29 cellular contexts compared by ENCODE assay signal in genomic region chr10:119675483-119676170, GRCh38. TPM values are rescaled to one million over a fixed set of nuclear protein-coding genes. Genes with fewer than 3 reads are reported as not detected.
A peak's percentile ranks its signal among the peaks of the same experiment; 100 is the strongest.
DNase-seq lines count a peak whose midpoint lies in the region; ATAC-seq, FAIRE-seq and TF ChIP-seq lines count a peak whose summit lies in the region.
"Had no signal": no experiment of that assay in that cellular context is flagged by ENCODE, and none has a peak within 500 bp of the region (broad histone marks: within the 10 kb centered on the region; RNA-seq: fewer than 3 reads in every experiment).

No MANE protein-coding gene starts in this region.

- H3K27me3 ChIP-seq in left ventricle myocardium inferior (ENCODE audit: low read depth) (no peaks in the 10 kb centered on the region), RWPE2 (ENCODE audit: insufficient read depth, poor library complexity, severe bottlenecking) (no peaks in the 10 kb centered on the region)
- H3K27me3 ChIP-seq: BE2C, brain microvascular endothelial cell, hepatocyte, sigmoid colon, uterus had no signal

- ATAC-seq in left cardiac atrium: no peak
- peak; percentile 61 for ATAC-seq in RWPE2 (ENCODE audit: low read depth)
- ATAC-seq in HG03378 (IDR thresholded peaks at IDR 0.05; ENCODE audit: unreplicated experiment): no peak
- ATAC-seq in HG03520 (IDR thresholded peaks at IDR 0.05; ENCODE audit: unreplicated experiment): no peak
- no peak for ATAC-seq in GM19455 (IDR thresholded peaks at IDR 0.05; ENCODE audit: unreplicated experiment)
- ATAC-seq: K562, left lobe of liver had no signal

- no peak overlapping the region for H3K4me3 ChIP-seq in left ventricle myocardium inferior
- H3K4me3 ChIP-seq in RWPE2 (ENCODE audit: severe bottlenecking): no peak overlapping the region
- H3K4me3 ChIP-seq in fibroblast of mammary gland (ENCODE audit: control insufficient read depth, low read depth, low read length): no peak overlapping the region
- H3K4me3 ChIP-seq: hepatocyte, K562, sigmoid colon, thoracic aorta, uterus had no signal

- H3K4me1 ChIP-seq in left ventricle myocardium inferior (peaks cover 55% of the 10 kb centered on the region), RWPE2 (ENCODE audit: insufficient read depth, poor library complexity, severe bottlenecking) (peaks cover 52% of the 10 kb centered on the region)
- H3K4me1 ChIP-seq: BE2C, uterus had no signal

- peaks cover 73% of the 10 kb centered on the region for H3K36me3 ChIP-seq in left ventricle myocardium inferior
- peaks cover 73% of the 10 kb centered on the region for H3K36me3 ChIP-seq in RWPE2 (ENCODE audit: low read depth)
- H3K36me3 ChIP-seq: uterus had no signal

- TF ChIP-seq CTCF in left ventricle myocardium inferior (IDR thresholded peaks at IDR 0.05; ENCODE audit: borderline replicate concordance) (no peak), RWPE2 (IDR thresholded peaks at IDR 0.05; ENCODE audit: poor library complexity, severe bottlenecking) (no peak), fibroblast of mammary gland (conservative IDR thresholded peaks at IDR 0.05; ENCODE audit: control insufficient read depth, insufficient read depth, low read depth, low read length) (no peak)

- no peak for DNase-seq in left ventricle myocardium inferior
- DNase-seq in left cardiac atrium: no peak
- no peak for DNase-seq in RWPE2 (ENCODE audit: low spot score)
- DNase-seq in fibroblast of mammary gland (ENCODE audit: low read depth): peak; percentile 33
- DNase-seq in GM19239 (ENCODE audit: insufficient read length, low spot score): no peak
- DNase-seq: activated CD4-positive, alpha-beta T cell treated with anti-CD3 and anti-CD28 coated beads, Interleukin-2, amount 50 U/mL, for 1 hour; activated T-cell treated with anti-CD3 and anti-CD28 coated beads, Interleukin-2, amount 50 U/mL, for 48 hours; BE2C; brain microvascular endothelial cell; DMS153; effector CD8-positive, alpha-beta T cell; foreskin melanocyte; mesendoderm; NCI-H2029; NCI-H526 treated with DMSO at 0.1 percent for 48 hours; Right ventricle myocardium superior; sigmoid colon; T1000; uterus had no signal

- no peak for FAIRE-seq in GM19239 (lab: Jason Lieb, UNC)
- FAIRE-seq: A204.1, colon, H1, K562 had no signal

- H3K27ac ChIP-seq in left ventricle myocardium inferior (replicated peaks) (peak overlapping the region; percentile 36), RWPE2 (ENCODE audit: poor library complexity, severe bottlenecking) (peak overlapping the region; percentile 100)
- H3K27ac ChIP-seq: brain microvascular endothelial cell, hepatocyte, thoracic aorta, uterus had no signal

- no peaks in the 10 kb centered on the region for H3K9me3 ChIP-seq in left ventricle myocardium inferior (replicated peaks)
- no peaks in the 10 kb centered on the region for H3K9me3 ChIP-seq in RWPE2 (ENCODE audit: severe bottlenecking)
- H3K9me3 ChIP-seq: BE2C, sigmoid colon, thoracic aorta, uterus had no signal

- intact Hi-C loops in left ventricle myocardium inferior (cut with micrococcal nuclease): no loop called here
- intact Hi-C loops in left cardiac atrium (cut with DNase I): no loop called here

RNA-seq across cellular contexts. Expression of gene BAG3, which starts 24.4 kb away (rescaled TPM):
- total RNA-seq in left ventricle myocardium inferior (164 TPM), left cardiac atrium (100 to 1,000 TPM; 113 to 114 TPM)

RNA-seq across cellular contexts. Expression of gene INPP5F, which starts 50.2 kb away (rescaled TPM):
- total RNA-seq in left ventricle myocardium inferior (4.9 TPM), left cardiac atrium (1 to 10 TPM; 6.2 to 8.3 TPM)
